1 cellular context compared by ENCODE assay signal in the genomic region with DNA sequence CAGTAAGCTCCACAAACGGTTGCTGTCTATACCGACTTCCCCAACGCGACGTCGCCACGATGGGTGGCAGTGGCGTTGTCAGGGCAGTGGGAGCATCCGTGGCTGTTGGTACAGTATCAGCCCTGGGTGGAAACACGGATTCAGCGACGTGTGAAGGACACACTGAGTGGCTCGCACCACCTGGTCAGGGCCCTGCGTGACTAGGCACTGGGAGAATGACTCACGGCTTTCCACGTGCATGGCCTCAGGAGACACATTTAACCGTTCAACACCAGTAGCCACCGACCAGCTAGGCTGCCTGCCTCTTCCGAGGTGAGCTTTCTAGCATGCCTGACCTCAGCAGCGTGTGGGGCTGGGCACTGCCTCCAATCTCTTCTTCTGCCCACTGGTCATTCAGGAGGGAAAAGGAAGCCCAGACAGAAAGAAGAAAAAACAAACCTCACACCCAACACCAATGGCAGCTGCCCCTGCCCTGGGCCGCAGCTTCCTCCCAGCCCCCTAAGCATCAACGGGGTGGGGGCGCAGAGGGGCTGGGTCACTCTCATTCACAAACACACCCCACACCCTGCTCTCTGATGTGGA.
A peak's percentile ranks its signal among the peaks of the same experiment; 100 is the strongest.
TF ChIP-seq lines count a peak whose summit lies in the region.

No MANE protein-coding gene starts in this region.

TF ChIP-seq in K562, 482 proteins besides CTCF, POLR2A, EP300 and RAD21 (continued from another document and continues in another):
- TF ChIP-seq, protein P1, sequence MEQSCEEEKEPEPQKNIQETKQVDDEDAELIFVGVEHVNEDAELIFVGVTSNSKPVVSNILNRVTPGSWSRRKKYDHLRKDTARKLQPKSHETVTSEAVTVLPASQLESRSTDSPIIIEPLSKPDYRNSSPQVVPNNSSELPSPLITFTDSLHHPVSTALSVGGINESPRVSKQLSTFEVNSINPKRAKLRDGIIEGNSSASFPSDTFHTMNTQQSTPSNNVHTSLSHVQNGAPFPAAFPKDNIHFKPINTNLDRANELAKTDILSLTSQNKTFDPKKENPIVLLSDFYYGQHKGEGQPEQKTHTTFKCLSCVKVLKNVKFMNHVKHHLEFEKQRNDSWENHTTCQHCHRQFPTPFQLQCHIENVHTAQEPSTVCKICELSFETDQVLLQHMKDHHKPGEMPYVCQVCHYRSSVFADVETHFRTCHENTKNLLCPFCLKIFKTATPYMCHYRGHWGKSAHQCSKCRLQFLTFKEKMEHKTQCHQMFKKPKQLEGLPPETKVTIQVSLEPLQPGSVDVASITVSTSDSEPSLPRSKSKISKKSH (CRISPR knock-in tag; IDR thresholded peaks at IDR 0.05), result no peak
- TF ChIP-seq U2AF2 (optimal IDR thresholded peaks at IDR 0.05; ENCODE audit: low read depth, low read length), result no peak
- no peak for TF ChIP-seq RB1 (IDR thresholded peaks at IDR 0.05; ENCODE audit: low read depth)
- TF ChIP-seq ZBTB7A (IDR thresholded peaks at IDR 0.05; ENCODE audit: borderline replicate concordance, control insufficient read depth, low read depth, low read length), result no peak; the same call in 1 of the 2 replicates
- TF ChIP-seq MAFG (tag; conservative IDR thresholded peaks at IDR 0.05), result peak; percentile 72
- TF ChIP-seq, protein P2, sequence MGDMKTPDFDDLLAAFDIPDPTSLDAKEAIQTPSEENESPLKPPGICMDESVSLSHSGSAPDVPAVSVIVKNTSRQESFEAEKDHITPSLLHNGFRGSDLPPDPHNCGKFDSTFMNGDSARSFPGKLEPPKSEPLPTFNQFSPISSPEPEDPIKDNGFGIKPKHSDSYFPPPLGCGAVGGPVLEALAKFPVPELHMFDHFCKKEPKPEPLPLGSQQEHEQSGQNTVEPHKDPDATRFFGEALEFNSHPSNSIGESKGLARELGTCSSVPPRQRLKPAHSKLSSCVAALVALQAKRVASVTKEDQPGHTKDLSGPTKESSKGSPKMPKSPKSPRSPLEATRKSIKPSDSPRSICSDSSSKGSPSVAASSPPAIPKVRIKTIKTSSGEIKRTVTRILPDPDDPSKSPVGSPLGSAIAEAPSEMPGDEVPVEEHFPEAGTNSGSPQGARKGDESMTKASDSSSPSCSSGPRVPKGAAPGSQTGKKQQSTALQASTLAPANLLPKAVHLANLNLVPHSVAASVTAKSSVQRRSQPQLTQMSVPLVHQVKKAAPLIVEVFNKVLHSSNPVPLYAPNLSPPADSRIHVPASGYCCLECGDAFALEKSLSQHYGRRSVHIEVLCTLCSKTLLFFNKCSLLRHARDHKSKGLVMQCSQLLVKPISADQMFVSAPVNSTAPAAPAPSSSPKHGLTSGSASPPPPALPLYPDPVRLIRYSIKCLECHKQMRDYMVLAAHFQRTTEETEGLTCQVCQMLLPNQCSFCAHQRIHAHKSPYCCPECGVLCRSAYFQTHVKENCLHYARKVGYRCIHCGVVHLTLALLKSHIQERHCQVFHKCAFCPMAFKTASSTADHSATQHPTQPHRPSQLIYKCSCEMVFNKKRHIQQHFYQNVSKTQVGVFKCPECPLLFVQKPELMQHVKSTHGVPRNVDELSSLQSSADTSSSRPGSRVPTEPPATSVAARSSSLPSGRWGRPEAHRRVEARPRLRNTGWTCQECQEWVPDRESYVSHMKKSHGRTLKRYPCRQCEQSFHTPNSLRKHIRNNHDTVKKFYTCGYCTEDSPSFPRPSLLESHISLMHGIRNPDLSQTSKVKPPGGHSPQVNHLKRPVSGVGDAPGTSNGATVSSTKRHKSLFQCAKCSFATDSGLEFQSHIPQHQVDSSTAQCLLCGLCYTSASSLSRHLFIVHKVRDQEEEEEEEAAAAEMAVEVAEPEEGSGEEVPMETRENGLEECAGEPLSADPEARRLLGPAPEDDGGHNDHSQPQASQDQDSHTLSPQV (IDR thresholded peaks at IDR 0.05), result peak; percentile 92
- no peak for TF ChIP-seq GTF2A2 (tag; IDR thresholded peaks at IDR 0.05)
- TF ChIP-seq PCBP1 (IDR thresholded peaks at IDR 0.05; ENCODE audit: low read depth, low read length, poor library complexity, severe bottlenecking), result no peak
- TF ChIP-seq, protein P3, sequence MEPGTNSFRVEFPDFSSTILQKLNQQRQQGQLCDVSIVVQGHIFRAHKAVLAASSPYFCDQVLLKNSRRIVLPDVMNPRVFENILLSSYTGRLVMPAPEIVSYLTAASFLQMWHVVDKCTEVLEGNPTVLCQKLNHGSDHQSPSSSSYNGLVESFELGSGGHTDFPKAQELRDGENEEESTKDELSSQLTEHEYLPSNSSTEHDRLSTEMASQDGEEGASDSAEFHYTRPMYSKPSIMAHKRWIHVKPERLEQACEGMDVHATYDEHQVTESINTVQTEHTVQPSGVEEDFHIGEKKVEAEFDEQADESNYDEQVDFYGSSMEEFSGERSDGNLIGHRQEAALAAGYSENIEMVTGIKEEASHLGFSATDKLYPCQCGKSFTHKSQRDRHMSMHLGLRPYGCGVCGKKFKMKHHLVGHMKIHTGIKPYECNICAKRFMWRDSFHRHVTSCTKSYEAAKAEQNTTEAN (CRISPR knock-in tag; IDR thresholded peaks at IDR 0.05), result no peak
- TF ChIP-seq, protein P4, sequence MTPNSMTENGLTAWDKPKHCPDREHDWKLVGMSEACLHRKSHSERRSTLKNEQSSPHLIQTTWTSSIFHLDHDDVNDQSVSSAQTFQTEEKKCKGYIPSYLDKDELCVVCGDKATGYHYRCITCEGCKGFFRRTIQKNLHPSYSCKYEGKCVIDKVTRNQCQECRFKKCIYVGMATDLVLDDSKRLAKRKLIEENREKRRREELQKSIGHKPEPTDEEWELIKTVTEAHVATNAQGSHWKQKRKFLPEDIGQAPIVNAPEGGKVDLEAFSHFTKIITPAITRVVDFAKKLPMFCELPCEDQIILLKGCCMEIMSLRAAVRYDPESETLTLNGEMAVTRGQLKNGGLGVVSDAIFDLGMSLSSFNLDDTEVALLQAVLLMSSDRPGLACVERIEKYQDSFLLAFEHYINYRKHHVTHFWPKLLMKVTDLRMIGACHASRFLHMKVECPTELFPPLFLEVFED (CRISPR knock-in tag; conservative IDR thresholded peaks at IDR 0.05), result no peak
- TF ChIP-seq NR1H2 (CRISPR knock-in tag; IDR thresholded peaks at IDR 0.05), result no peak
- TF ChIP-seq ZNF766 (CRISPR knock-in tag; conservative IDR thresholded peaks at IDR 0.05), result 0 out of 2 replicates have a peak, but pooled peaks have one; percentile 28
- TF ChIP-seq, protein P5, sequence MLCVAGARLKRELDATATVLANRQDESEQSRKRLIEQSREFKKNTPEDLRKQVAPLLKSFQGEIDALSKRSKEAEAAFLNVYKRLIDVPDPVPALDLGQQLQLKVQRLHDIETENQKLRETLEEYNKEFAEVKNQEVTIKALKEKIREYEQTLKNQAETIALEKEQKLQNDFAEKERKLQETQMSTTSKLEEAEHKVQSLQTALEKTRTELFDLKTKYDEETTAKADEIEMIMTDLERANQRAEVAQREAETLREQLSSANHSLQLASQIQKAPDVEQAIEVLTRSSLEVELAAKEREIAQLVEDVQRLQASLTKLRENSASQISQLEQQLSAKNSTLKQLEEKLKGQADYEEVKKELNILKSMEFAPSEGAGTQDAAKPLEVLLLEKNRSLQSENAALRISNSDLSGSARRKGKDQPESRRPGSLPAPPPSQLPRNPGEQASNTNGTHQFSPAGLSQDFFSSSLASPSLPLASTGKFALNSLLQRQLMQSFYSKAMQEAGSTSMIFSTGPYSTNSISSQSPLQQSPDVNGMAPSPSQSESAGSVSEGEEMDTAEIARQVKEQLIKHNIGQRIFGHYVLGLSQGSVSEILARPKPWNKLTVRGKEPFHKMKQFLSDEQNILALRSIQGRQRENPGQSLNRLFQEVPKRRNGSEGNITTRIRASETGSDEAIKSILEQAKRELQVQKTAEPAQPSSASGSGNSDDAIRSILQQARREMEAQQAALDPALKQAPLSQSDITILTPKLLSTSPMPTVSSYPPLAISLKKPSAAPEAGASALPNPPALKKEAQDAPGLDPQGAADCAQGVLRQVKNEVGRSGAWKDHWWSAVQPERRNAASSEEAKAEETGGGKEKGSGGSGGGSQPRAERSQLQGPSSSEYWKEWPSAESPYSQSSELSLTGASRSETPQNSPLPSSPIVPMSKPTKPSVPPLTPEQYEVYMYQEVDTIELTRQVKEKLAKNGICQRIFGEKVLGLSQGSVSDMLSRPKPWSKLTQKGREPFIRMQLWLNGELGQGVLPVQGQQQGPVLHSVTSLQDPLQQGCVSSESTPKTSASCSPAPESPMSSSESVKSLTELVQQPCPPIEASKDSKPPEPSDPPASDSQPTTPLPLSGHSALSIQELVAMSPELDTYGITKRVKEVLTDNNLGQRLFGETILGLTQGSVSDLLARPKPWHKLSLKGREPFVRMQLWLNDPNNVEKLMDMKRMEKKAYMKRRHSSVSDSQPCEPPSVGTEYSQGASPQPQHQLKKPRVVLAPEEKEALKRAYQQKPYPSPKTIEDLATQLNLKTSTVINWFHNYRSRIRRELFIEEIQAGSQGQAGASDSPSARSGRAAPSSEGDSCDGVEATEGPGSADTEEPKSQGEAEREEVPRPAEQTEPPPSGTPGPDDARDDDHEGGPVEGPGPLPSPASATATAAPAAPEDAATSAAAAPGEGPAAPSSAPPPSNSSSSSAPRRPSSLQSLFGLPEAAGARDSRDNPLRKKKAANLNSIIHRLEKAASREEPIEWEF (CRISPR knock-in tag; IDR thresholded peaks at IDR 0.05), result 0 out of 2 replicates have a peak, but pooled peaks have one; percentile 71
- TF ChIP-seq, protein P6, sequence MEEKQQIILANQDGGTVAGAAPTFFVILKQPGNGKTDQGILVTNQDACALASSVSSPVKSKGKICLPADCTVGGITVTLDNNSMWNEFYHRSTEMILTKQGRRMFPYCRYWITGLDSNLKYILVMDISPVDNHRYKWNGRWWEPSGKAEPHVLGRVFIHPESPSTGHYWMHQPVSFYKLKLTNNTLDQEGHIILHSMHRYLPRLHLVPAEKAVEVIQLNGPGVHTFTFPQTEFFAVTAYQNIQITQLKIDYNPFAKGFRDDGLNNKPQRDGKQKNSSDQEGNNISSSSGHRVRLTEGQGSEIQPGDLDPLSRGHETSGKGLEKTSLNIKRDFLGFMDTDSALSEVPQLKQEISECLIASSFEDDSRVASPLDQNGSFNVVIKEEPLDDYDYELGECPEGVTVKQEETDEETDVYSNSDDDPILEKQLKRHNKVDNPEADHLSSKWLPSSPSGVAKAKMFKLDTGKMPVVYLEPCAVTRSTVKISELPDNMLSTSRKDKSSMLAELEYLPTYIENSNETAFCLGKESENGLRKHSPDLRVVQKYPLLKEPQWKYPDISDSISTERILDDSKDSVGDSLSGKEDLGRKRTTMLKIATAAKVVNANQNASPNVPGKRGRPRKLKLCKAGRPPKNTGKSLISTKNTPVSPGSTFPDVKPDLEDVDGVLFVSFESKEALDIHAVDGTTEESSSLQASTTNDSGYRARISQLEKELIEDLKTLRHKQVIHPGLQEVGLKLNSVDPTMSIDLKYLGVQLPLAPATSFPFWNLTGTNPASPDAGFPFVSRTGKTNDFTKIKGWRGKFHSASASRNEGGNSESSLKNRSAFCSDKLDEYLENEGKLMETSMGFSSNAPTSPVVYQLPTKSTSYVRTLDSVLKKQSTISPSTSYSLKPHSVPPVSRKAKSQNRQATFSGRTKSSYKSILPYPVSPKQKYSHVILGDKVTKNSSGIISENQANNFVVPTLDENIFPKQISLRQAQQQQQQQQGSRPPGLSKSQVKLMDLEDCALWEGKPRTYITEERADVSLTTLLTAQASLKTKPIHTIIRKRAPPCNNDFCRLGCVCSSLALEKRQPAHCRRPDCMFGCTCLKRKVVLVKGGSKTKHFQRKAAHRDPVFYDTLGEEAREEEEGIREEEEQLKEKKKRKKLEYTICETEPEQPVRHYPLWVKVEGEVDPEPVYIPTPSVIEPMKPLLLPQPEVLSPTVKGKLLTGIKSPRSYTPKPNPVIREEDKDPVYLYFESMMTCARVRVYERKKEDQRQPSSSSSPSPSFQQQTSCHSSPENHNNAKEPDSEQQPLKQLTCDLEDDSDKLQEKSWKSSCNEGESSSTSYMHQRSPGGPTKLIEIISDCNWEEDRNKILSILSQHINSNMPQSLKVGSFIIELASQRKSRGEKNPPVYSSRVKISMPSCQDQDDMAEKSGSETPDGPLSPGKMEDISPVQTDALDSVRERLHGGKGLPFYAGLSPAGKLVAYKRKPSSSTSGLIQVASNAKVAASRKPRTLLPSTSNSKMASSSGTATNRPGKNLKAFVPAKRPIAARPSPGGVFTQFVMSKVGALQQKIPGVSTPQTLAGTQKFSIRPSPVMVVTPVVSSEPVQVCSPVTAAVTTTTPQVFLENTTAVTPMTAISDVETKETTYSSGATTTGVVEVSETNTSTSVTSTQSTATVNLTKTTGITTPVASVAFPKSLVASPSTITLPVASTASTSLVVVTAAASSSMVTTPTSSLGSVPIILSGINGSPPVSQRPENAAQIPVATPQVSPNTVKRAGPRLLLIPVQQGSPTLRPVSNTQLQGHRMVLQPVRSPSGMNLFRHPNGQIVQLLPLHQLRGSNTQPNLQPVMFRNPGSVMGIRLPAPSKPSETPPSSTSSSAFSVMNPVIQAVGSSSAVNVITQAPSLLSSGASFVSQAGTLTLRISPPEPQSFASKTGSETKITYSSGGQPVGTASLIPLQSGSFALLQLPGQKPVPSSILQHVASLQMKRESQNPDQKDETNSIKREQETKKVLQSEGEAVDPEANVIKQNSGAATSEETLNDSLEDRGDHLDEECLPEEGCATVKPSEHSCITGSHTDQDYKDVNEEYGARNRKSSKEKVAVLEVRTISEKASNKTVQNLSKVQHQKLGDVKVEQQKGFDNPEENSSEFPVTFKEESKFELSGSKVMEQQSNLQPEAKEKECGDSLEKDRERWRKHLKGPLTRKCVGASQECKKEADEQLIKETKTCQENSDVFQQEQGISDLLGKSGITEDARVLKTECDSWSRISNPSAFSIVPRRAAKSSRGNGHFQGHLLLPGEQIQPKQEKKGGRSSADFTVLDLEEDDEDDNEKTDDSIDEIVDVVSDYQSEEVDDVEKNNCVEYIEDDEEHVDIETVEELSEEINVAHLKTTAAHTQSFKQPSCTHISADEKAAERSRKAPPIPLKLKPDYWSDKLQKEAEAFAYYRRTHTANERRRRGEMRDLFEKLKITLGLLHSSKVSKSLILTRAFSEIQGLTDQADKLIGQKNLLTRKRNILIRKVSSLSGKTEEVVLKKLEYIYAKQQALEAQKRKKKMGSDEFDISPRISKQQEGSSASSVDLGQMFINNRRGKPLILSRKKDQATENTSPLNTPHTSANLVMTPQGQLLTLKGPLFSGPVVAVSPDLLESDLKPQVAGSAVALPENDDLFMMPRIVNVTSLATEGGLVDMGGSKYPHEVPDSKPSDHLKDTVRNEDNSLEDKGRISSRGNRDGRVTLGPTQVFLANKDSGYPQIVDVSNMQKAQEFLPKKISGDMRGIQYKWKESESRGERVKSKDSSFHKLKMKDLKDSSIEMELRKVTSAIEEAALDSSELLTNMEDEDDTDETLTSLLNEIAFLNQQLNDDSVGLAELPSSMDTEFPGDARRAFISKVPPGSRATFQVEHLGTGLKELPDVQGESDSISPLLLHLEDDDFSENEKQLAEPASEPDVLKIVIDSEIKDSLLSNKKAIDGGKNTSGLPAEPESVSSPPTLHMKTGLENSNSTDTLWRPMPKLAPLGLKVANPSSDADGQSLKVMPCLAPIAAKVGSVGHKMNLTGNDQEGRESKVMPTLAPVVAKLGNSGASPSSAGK (IDR thresholded peaks at IDR 0.05), result peak; percentile 93
- TF ChIP-seq STAT5A (IDR thresholded peaks at IDR 0.05; ENCODE audit: borderline replicate concordance, low read length), result no peak
- TF ChIP-seq, protein P7, sequence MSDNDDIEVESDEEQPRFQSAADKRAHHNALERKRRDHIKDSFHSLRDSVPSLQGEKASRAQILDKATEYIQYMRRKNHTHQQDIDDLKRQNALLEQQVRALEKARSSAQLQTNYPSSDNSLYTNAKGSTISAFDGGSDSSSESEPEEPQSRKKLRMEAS (CRISPR knock-in tag; IDR thresholded peaks at IDR 0.05), result peak; percentile 88
- TF ChIP-seq BCL6 (CRISPR knock-in tag; IDR thresholded peaks at IDR 0.05), result no peak
